Comparison of ENCODE assay signal across 1 cellular context in genomic region chr19:49491804-49492572, GRCh38.
TF ChIP-seq lines count a peak whose summit lies in the region.

No MANE protein-coding gene starts in this region.

TF ChIP-seq in HepG2, 621 proteins besides CTCF, POLR2A, EP300 and RAD21:
- TF ChIP-seq POLR2AphosphoS2 (IDR thresholded peaks at IDR 0.05; ENCODE audit: low read depth, low read length) (peak; percentile 78; the same call in 1 of the 2 replicates), RARG (CRISPR knock-in tag; IDR thresholded peaks at IDR 0.05; ENCODE audit: low read depth) (no peak), CENPX (CRISPR knock-in tag; IDR thresholded peaks at IDR 0.05) (no peak), RBFOX2 (IDR thresholded peaks at IDR 0.05; ENCODE audit: low read depth, low read length) (peak; percentile 89), IRX3 (CRISPR knock-in tag; IDR thresholded peaks at IDR 0.05; ENCODE audit: borderline replicate concordance, low read depth) (0 out of 2 replicates have a peak, but pooled peaks have one; percentile 39), NFATC3 (CRISPR knock-in tag; IDR thresholded peaks at IDR 0.05) (no peak), AGO2 (optimal IDR thresholded peaks at IDR 0.05; ENCODE audit: low read depth, low read length) (peak; percentile 89), ZNF530 (CRISPR knock-in tag; IDR thresholded peaks at IDR 0.05; ENCODE audit: low read depth) (no peak), NR2F2 (IDR thresholded peaks at IDR 0.05; ENCODE audit: borderline replicate concordance, low read depth) (0 out of 2 replicates have a peak, but pooled peaks have one; percentile 39)
